ENCODE assay signal across 16 cellular contexts in the genomic region with DNA sequence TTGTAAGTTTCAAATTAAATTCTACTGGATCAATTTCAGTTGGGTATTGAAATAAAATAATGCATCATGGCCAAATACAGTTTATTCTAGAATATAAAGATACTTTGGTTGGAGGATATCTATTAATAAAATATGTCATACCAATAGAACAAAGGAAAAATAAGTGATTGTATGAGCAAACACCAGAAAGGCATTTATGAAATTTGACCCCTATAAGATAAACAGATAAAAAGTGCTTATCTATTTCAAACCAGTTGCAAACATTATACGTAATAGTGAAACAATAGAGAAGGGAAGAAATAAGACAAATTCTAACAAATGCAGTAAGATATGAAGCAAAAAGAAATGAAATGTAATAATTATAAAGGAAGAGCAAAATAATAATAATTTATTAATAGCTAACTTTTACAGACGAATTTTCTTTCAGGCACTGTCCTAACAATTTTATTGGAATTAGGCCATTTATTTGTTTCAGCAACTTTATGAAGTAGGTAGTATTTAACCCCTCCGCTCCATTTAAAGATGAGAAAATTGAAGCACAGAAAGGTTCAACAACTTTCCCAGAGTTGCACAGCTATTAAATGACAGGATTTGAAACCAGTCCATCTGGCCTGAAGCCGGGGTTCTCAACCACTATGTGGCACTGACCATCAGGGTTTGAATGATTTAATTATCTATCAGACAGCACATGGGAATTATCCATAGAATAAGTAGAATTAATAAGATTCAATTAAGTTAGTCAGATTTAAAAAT. TPM values are rescaled to one million over a fixed set of nuclear protein-coding genes. Genes with fewer than 3 reads are reported as not detected.
DNase-seq lines count a peak whose midpoint lies in the region; ATAC-seq and TF ChIP-seq lines count a peak whose summit lies in the region.
"Had no signal": no experiment of that assay in that cellular context is flagged by ENCODE, and none has a peak within 500 bp of the region (broad histone marks: within the 10 kb centered on the region; RNA-seq: fewer than 3 reads in every experiment).

No MANE protein-coding gene starts in this region.

- no peak overlapping the region for H2AFZ ChIP-seq in PC-9

- no TSS peak for BruUV-seq in Caco-2 (replicated peaks; lab: Mats Ljungman, UMichigan)
- no TSS peak for BruUV-seq in PC-9 (replicated peaks; lab: Mats Ljungman, UMichigan)

- H3K79me2 ChIP-seq in PC-9 (ENCODE audit: low read depth), result no peaks in the 10 kb centered on the region

- 80 to 89% (median 83%) methylated on average over 4 of the region's 4 CpGs for WGBS in heart left ventricle, 4 donors

- CTCF ChIA-PET in Caco-2 (lab: Charles Lee), result interaction anchor here (0.6 kb wide), 1 partner anchor 739 kb away, joined by 5 read pairs; no protein-coding TSS in a partner anchor
- CTCF ChIA-PET in PC-9 (lab: Charles Lee), result no interaction called here

- peak overlapping the region; percentile 58 for H3K4me2 ChIP-seq in PC-9

- no peaks in the 10 kb centered on the region for H4K20me1 ChIP-seq in PC-9 (ENCODE audit: insufficient read depth)

- H3K9me3 ChIP-seq in Caco-2, result peaks cover 4% of the 10 kb centered on the region
- peaks cover 19% of the 10 kb centered on the region for H3K9me3 ChIP-seq in PC-9 (ENCODE audit: insufficient read depth, low read depth)
- H3K9me3 ChIP-seq in heart left ventricle, result peaks cover 0 to 23% (median 7%) of the 10 kb centered on the region in 12 donors
- peaks cover 0 to 2% of the 10 kb centered on the region in 2 donors for H3K9me3 ChIP-seq in uterus

- no peaks in the 10 kb centered on the region for H3K27me3 ChIP-seq in Caco-2 (replicated peaks; ENCODE audit: control insufficient read depth, insufficient read depth, low read length)
- H3K27me3 ChIP-seq in PC-9 (ENCODE audit: insufficient read depth, low read depth), result no peaks in the 10 kb centered on the region
- H3K27me3 ChIP-seq in heart left ventricle, result no peaks in the 10 kb centered on the region
- H3K27me3 ChIP-seq in uterus, result no peaks in the 10 kb centered on the region

- no peak overlapping the region for H3K4me3 ChIP-seq in Caco-2 (ENCODE audit: low read depth, low read length)
- no peak overlapping the region for H3K4me3 ChIP-seq in PC-9
- H3K4me3 ChIP-seq in choroid plexus epithelial cell (ENCODE audit: low read depth, low read length), result no peak overlapping the region
- no peak overlapping the region for H3K4me3 ChIP-seq in heart left ventricle
- H3K4me3 ChIP-seq in uterus, result no peak overlapping the region
- H3K4me3 ChIP-seq: SK-N-MC had no signal

- no peaks in the 10 kb centered on the region for H3K9me2 ChIP-seq in PC-9 (ENCODE audit: insufficient read depth)

- H3K27ac Mint-ChIP-seq in Caco-2 (ENCODE audit: unreplicated experiment), result peak overlapping the region; percentile 84
- H3K27ac Mint-ChIP-seq in mesothelial cell of epicardium, result peak overlapping the region; percentile 48
- H3K27ac Mint-ChIP-seq: CD4-positive, CD25-positive, alpha-beta regulatory T cell had no signal

- DNase-seq in Caco-2 (no peak), PC-9 (peak in 1 of 2 experiments; percentile 60), choroid plexus epithelial cell (ENCODE audit: low read depth) (peak; percentile 23), mesothelial cell of epicardium (ENCODE audit: low spot score in 2 of 2, unreplicated experiment in 2 of 2) (no peak), NCI-H187 (lab: John Stamatoyannopoulos, UW) (no peak), heart left ventricle (no peak), uterus (no peak)
- DNase-seq in stimulated activated CD8-positive, alpha-beta memory T cell treated with anti-CD3 and anti-CD28 coated beads, Interleukin-4, amount 100 ng/mL, for 48 hours, result no peak
- DNase-seq: CD4-positive, CD25-positive, alpha-beta regulatory T cell; KBM-7; NCI-H1436; NCI-H2029 treated with DMSO at 0.1 percent for 48 hours; NCI-H510A; NCI-H82 had no signal

- peaks cover 22% of the 10 kb centered on the region for H3K4me1 ChIP-seq in Caco-2
- peaks cover 26% of the 10 kb centered on the region for H3K4me1 ChIP-seq in PC-9 (replicated peaks; ENCODE audit: insufficient read depth)
- H3K4me1 ChIP-seq in heart left ventricle, result peaks cover 0 to 5% (median 0%) of the 10 kb centered on the region in 12 donors
- no peaks in the 10 kb centered on the region for H3K4me1 ChIP-seq in uterus

- peak overlapping the region; percentile 23 for H3K4me3 Mint-ChIP-seq in Caco-2 (ENCODE audit: unreplicated experiment)
- no peak overlapping the region for H3K4me3 Mint-ChIP-seq in mesothelial cell of epicardium
- H3K4me3 Mint-ChIP-seq: CD4-positive, CD25-positive, alpha-beta regulatory T cell had no signal

- peaks cover 14% of the 10 kb centered on the region for H3F3A ChIP-seq in PC-9 (ENCODE audit: insufficient read depth, low read depth)

- H3K27ac ChIP-seq in PC-9 (peak overlapping the region; percentile 87), heart left ventricle (no peak overlapping the region), uterus (no peak overlapping the region)
- H3K27ac ChIP-seq: SK-N-MC had no signal

- H3K36me3 Mint-ChIP-seq in Caco-2 (ENCODE audit: insufficient read depth, unreplicated experiment), result peaks cover 11% of the 10 kb centered on the region
- H3K36me3 Mint-ChIP-seq in mesothelial cell of epicardium, result peaks cover 13% of the 10 kb centered on the region

- intact Hi-C loops in Caco-2 (cut with micrococcal nuclease; ENCODE audit: unreplicated experiment) (no loop called here), PC-9 (cut with micrococcal nuclease; ENCODE audit: unreplicated experiment) (loop anchor here (5.0 kb wide), 2 partner anchors 55 to 605 kb away; partner anchors contain the start of gene MAP3K1), heart left ventricle (cut with DNase I) (no loop called here), uterus (cut with DNase I; ENCODE audit: low total_unique reads) (no loop called here)

- H3K27me3 Mint-ChIP-seq in Caco-2 (ENCODE audit: insufficient read depth, unreplicated experiment) (no peaks in the 10 kb centered on the region), mesothelial cell of epicardium (ENCODE audit: low read depth) (no peaks in the 10 kb centered on the region)

- H3K4me1 Mint-ChIP-seq in Caco-2 (ENCODE audit: low read depth, unreplicated experiment), result peaks cover 18% of the 10 kb centered on the region
- peaks cover 12% of the 10 kb centered on the region for H3K4me1 Mint-ChIP-seq in mesothelial cell of epicardium
- H3K4me1 Mint-ChIP-seq: CD4-positive, CD25-positive, alpha-beta regulatory T cell had no signal

- H3K36me3 ChIP-seq in Caco-2 (ENCODE audit: control insufficient read depth, insufficient read depth, low read length), result no peaks in the 10 kb centered on the region
- no peaks in the 10 kb centered on the region for H3K36me3 ChIP-seq in PC-9 (ENCODE audit: low read depth)
- no peaks in the 10 kb centered on the region for H3K36me3 ChIP-seq in heart left ventricle
- no peaks in the 10 kb centered on the region for H3K36me3 ChIP-seq in uterus

- peaks cover 28% of the 10 kb centered on the region for H3K9me3 Mint-ChIP-seq in Caco-2 (ENCODE audit: unreplicated experiment)
- peaks cover 24% of the 10 kb centered on the region for H3K9me3 Mint-ChIP-seq in mesothelial cell of epicardium

- no peak for TF ChIP-seq POLR2A in heart left ventricle (IDR thresholded peaks at IDR 0.05)
- no peak for TF ChIP-seq POLR2A in uterus (IDR thresholded peaks at IDR 0.05)

- TF ChIP-seq CTCF in Caco-2 (IDR thresholded peaks at IDR 0.05; ENCODE audit: insufficient read depth in 1 of 2, low read depth in 1 of 2, low read length in 1 of 2, severe bottlenecking in 1 of 2, unreplicated experiment in 1 of 2), result no peak
- TF ChIP-seq CTCF in PC-9 (conservative IDR thresholded peaks at IDR 0.05), result no peak
- TF ChIP-seq CTCF in choroid plexus epithelial cell (conservative IDR thresholded peaks at IDR 0.05; ENCODE audit: low read depth, low read length), result no peak
- no peak for TF ChIP-seq CTCF in mesothelial cell of epicardium (IDR thresholded peaks at IDR 0.05; ENCODE audit: unreplicated experiment)
- TF ChIP-seq CTCF in heart left ventricle (IDR thresholded peaks at IDR 0.05), result no peak
- no peak for TF ChIP-seq CTCF in uterus (IDR thresholded peaks at IDR 0.05)

- POLR2A ChIA-PET in Caco-2 (lab: Charles Lee) (no interaction called here), PC-9 (lab: Charles Lee; ENCODE audit: unreplicated experiment) (no interaction called here)

- no peak for ATAC-seq in heart left ventricle

RNA-seq across cellular contexts. Expression of gene ANKRD55, which starts 20.8 kb away (rescaled TPM):
- total RNA-seq in Caco-2 (2022), result 0.27 and 0.63 TPM in 2 replicates
- total RNA-seq in PC-9 (2021), result not detected in 2 replicates
- total RNA-seq in mesothelial cell of epicardium, result 0.18 TPM in 1 of 3 replicates, not detected in the others
- under 1 TPM in 2 of 9 donors, not detected in 7; 0.11 to 0.15 TPM for total RNA-seq in heart left ventricle
- polyA plus RNA-seq in heart left ventricle, result not detected
- under 1 TPM in 1 of 4 donors, not detected in 3; 0.55 TPM for total RNA-seq in uterus
- total RNA-seq: HT1080 had no signal
